In genomic region chr20:32344835-32345506, GRCh38 we compare ENCODE assay signal across 1 cellular context.
TF ChIP-seq lines count a peak whose summit lies in the region.

No MANE protein-coding gene starts in this region.

TF ChIP-seq in IMR-90, 13 proteins besides CTCF, POLR2A, EP300 and RAD21 (continued from another document):
- TF ChIP-seq ELK1 (IDR thresholded peaks at IDR 0.05; ENCODE audit: borderline replicate concordance, low read depth, low read length) (no peak), MAZ (IDR thresholded peaks at IDR 0.05; ENCODE audit: borderline replicate concordance, low read depth, low read length) (no peak), SMC3 (IDR thresholded peaks at IDR 0.05; ENCODE audit: low read depth, low read length) (no peak), RCOR1 (IDR thresholded peaks at IDR 0.05; ENCODE audit: insufficient replicate concordance, low read length) (no peak)
TF ChIP-seq in IMR-90: peak in this region for 0.
